ENCODE assay signal across 1 cellular context in genomic region chr14:100407376-100408102, GRCh38.
TF ChIP-seq lines count a peak whose summit lies in the region.

No MANE protein-coding gene starts in this region.

TF ChIP-seq in WTC11, 78 proteins besides CTCF, POLR2A, EP300 and RAD21 (continued from another document):
- TF ChIP-seq ARID4B (CRISPR knock-in tag; IDR thresholded peaks at IDR 0.05; ENCODE audit: borderline replicate concordance) (no peak), MYBL2 (CRISPR knock-in tag; IDR thresholded peaks at IDR 0.05) (no peak), ZNF138 (CRISPR knock-in tag; conservative IDR thresholded peaks at IDR 0.05) (no peak), PREB (CRISPR knock-in tag; IDR thresholded peaks at IDR 0.05; ENCODE audit: borderline replicate concordance) (no peak), ZNF317 (CRISPR knock-in tag; IDR thresholded peaks at IDR 0.05; ENCODE audit: borderline replicate concordance, low read depth) (no peak), FOXK1 (CRISPR knock-in tag; IDR thresholded peaks at IDR 0.05) (no peak), SP1 (CRISPR knock-in tag; conservative IDR thresholded peaks at IDR 0.05) (no peak)
- TF ChIP-seq, protein P1, sequence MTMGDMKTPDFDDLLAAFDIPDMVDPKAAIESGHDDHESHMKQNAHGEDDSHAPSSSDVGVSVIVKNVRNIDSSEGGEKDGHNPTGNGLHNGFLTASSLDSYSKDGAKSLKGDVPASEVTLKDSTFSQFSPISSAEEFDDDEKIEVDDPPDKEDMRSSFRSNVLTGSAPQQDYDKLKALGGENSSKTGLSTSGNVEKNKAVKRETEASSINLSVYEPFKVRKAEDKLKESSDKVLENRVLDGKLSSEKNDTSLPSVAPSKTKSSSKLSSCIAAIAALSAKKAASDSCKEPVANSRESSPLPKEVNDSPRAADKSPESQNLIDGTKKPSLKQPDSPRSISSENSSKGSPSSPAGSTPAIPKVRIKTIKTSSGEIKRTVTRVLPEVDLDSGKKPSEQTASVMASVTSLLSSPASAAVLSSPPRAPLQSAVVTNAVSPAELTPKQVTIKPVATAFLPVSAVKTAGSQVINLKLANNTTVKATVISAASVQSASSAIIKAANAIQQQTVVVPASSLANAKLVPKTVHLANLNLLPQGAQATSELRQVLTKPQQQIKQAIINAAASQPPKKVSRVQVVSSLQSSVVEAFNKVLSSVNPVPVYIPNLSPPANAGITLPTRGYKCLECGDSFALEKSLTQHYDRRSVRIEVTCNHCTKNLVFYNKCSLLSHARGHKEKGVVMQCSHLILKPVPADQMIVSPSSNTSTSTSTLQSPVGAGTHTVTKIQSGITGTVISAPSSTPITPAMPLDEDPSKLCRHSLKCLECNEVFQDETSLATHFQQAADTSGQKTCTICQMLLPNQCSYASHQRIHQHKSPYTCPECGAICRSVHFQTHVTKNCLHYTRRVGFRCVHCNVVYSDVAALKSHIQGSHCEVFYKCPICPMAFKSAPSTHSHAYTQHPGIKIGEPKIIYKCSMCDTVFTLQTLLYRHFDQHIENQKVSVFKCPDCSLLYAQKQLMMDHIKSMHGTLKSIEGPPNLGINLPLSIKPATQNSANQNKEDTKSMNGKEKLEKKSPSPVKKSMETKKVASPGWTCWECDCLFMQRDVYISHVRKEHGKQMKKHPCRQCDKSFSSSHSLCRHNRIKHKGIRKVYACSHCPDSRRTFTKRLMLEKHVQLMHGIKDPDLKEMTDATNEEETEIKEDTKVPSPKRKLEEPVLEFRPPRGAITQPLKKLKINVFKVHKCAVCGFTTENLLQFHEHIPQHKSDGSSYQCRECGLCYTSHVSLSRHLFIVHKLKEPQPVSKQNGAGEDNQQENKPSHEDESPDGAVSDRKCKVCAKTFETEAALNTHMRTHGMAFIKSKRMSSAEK (CRISPR knock-in tag; IDR thresholded peaks at IDR 0.05; ENCODE audit: borderline replicate concordance) = no peak
- TF ChIP-seq, protein P2, sequence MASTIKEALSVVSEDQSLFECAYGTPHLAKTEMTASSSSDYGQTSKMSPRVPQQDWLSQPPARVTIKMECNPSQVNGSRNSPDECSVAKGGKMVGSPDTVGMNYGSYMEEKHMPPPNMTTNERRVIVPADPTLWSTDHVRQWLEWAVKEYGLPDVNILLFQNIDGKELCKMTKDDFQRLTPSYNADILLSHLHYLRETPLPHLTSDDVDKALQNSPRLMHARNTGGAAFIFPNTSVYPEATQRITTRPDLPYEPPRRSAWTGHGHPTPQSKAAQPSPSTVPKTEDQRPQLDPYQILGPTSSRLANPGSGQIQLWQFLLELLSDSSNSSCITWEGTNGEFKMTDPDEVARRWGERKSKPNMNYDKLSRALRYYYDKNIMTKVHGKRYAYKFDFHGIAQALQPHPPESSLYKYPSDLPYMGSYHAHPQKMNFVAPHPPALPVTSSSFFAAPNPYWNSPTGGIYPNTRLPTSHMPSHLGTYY (CRISPR knock-in tag; IDR thresholded peaks at IDR 0.05) = no peak
- TF ChIP-seq, protein P3, sequence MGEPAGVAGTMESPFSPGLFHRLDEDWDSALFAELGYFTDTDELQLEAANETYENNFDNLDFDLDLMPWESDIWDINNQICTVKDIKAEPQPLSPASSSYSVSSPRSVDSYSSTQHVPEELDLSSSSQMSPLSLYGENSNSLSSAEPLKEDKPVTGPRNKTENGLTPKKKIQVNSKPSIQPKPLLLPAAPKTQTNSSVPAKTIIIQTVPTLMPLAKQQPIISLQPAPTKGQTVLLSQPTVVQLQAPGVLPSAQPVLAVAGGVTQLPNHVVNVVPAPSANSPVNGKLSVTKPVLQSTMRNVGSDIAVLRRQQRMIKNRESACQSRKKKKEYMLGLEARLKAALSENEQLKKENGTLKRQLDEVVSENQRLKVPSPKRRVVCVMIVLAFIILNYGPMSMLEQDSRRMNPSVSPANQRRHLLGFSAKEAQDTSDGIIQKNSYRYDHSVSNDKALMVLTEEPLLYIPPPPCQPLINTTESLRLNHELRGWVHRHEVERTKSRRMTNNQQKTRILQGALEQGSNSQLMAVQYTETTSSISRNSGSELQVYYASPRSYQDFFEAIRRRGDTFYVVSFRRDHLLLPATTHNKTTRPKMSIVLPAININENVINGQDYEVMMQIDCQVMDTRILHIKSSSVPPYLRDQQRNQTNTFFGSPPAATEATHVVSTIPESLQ (CRISPR knock-in tag; IDR thresholded peaks at IDR 0.05) = no peak
